Comparison of ENCODE assay signal across 14 cellular contexts in genomic region chr2:40668435-40668834, GRCh38.
DNase-seq lines count a peak whose midpoint lies in the region; TF ChIP-seq lines count a peak whose summit lies in the region.
"Had no signal": no experiment of that assay in that cellular context is flagged by ENCODE, and none has a peak within 500 bp of the region (broad histone marks: within the 10 kb centered on the region; RNA-seq: fewer than 3 reads in every experiment).

No MANE protein-coding gene starts in this region.

- H3K27ac ChIP-seq in A673 (ENCODE audit: low read depth, low read length, poor library complexity, severe bottlenecking) (no peak overlapping the region), HL-60 (replicated peaks) (no peak overlapping the region)

- CTCF ChIA-PET in A673 (lab: Charles Lee): no interaction called here

- H3K36me3 ChIP-seq in A673 (ENCODE audit: insufficient read depth, low read length, poor library complexity, severe bottlenecking): no peaks in the 10 kb centered on the region
- H3K36me3 ChIP-seq: HAP-1 had no signal

- no peaks in the 10 kb centered on the region for H3K9me3 ChIP-seq in A673 (ENCODE audit: low read depth, low read length, poor library complexity, severe bottlenecking)
- H3K9me3 ChIP-seq: HAP-1 had no signal

- no peak for TF ChIP-seq CTCF in A673 (conservative IDR thresholded peaks at IDR 0.05; ENCODE audit: low read depth, low read length)
- TF ChIP-seq CTCF in HL-60 (IDR thresholded peaks at IDR 0.05; ENCODE audit: insufficient read depth, low read length): no peak
- TF ChIP-seq CTCF in nephron progenitor cell (IDR thresholded peaks at IDR 0.05): no peak

- peaks cover 8% of the 10 kb centered on the region for H3K9me3 Mint-ChIP-seq in nephron progenitor cell
- H3K9me3 Mint-ChIP-seq: activated CD4-positive, alpha-beta T cell treated with anti-CD3 and anti-CD28 coated beads, Interleukin-2, amount 10 ng/mL, durations not matched to agents 7 days and 5 days; activated T-cell treated with anti-CD3 and anti-CD28 coated beads, Interleukin-2, amount 50 U/mL, for 72 hours had no signal

- H3K4me1 Mint-ChIP-seq in nephron progenitor cell: peaks cover 14% of the 10 kb centered on the region
- H3K4me1 Mint-ChIP-seq: activated CD4-positive, alpha-beta T cell treated with anti-CD3 and anti-CD28 coated beads, Interleukin-2, amount 10 ng/mL, durations not matched to agents 7 days and 5 days had no signal

- DNase-seq in A673 (ENCODE audit: low spot score) (peak; percentile 32), HL-60 (ENCODE audit: low read depth in 1 of 2, low spot score in 1 of 2) (peak; percentile 27 to 56), amniotic epithelial cell (ENCODE audit: low read depth) (peak; percentile 92), nephron progenitor cell (peak; percentile 4), NCI-H128 (lab: John Stamatoyannopoulos, UW; ENCODE audit: unreplicated experiment) (no peak), NCI-H446 treated with DMSO at 0.1 percent for 48 hours (lab: John Stamatoyannopoulos, UW) (no peak), DMS53 treated with DMSO at 0.1 percent for 48 hours (lab: John Stamatoyannopoulos, UW; ENCODE audit: unreplicated experiment) (no peak)
- no peak for DNase-seq in stimulated activated CD4-positive, alpha-beta T cell treated with anti-CD3 and anti-CD28 coated beads, Interleukin-4, amount 100 ng/mL, for 24 hours
- DNase-seq: activated CD4-positive, alpha-beta T cell treated with anti-CD3 and anti-CD28 coated beads, Interleukin-2, amount 10 ng/mL, durations not matched to agents 7 days and 5 days; activated T-cell treated with anti-CD3 and anti-CD28 coated beads, Interleukin-2, amount 50 U/mL, for 72 hours; hippocampal formation; NCI-H1694 treated with DMSO at 0.1 percent for 48 hours; T-helper 2 cell had no signal

- peaks cover 6% of the 10 kb centered on the region for H3K27me3 Mint-ChIP-seq in nephron progenitor cell (ENCODE audit: low read depth, poor library complexity)
- H3K27me3 Mint-ChIP-seq: activated CD4-positive, alpha-beta T cell treated with anti-CD3 and anti-CD28 coated beads, Interleukin-2, amount 10 ng/mL, durations not matched to agents 7 days and 5 days had no signal

- no peaks in the 10 kb centered on the region for H3K36me3 Mint-ChIP-seq in nephron progenitor cell (ENCODE audit: low read depth)

- no peak overlapping the region for H3K27ac Mint-ChIP-seq in nephron progenitor cell
- H3K27ac Mint-ChIP-seq: activated CD4-positive, alpha-beta T cell treated with anti-CD3 and anti-CD28 coated beads, Interleukin-2, amount 10 ng/mL, durations not matched to agents 7 days and 5 days; activated T-cell treated with anti-CD3 and anti-CD28 coated beads, Interleukin-2, amount 50 U/mL, for 72 hours had no signal

- POLR2A ChIA-PET in A673 (lab: Charles Lee; ENCODE audit: low non-redundant PET): no interaction called here

- H3K27me3 ChIP-seq in A673 (replicated peaks; ENCODE audit: insufficient read depth, low read depth, low read length, poor library complexity): no peaks in the 10 kb centered on the region
- no peaks in the 10 kb centered on the region for H3K27me3 ChIP-seq in HL-60 (ENCODE audit: insufficient read depth, poor library complexity, severe bottlenecking)

- no peak overlapping the region for H3K4me3 ChIP-seq in A673 (ENCODE audit: low read depth, low read length, poor library complexity, severe bottlenecking)
- H3K4me3 ChIP-seq in HL-60 (replicated peaks; ENCODE audit: insufficient read depth, low read length): no peak overlapping the region
- H3K4me3 ChIP-seq: HAP-1 had no signal

- intact Hi-C loops in A673 (cut with micrococcal nuclease; ENCODE audit: unreplicated experiment): no loop called here

- no TSS peak for BruUV-seq in A673 (replicated peaks; lab: Mats Ljungman, UMichigan)

- no peak overlapping the region for H3K4me3 Mint-ChIP-seq in nephron progenitor cell
- H3K4me3 Mint-ChIP-seq: activated CD4-positive, alpha-beta T cell treated with anti-CD3 and anti-CD28 coated beads, Interleukin-2, amount 10 ng/mL, durations not matched to agents 7 days and 5 days; activated T-cell treated with anti-CD3 and anti-CD28 coated beads, Interleukin-2, amount 50 U/mL, for 72 hours had no signal

- H3K4me1 ChIP-seq in A673 (ENCODE audit: insufficient read depth, low read length, poor library complexity, severe bottlenecking): no peaks in the 10 kb centered on the region
- H3K4me1 ChIP-seq: HAP-1 had no signal

Comparison
In these comparisons a context has a peak if more than half of its experiments do, and no peak if none do; other contexts are left out.
1. DNase-seq: peak in A673 (single experiment), HL-60 (2 of 2), amniotic epithelial cell (single experiment) and nephron progenitor cell (single experiment); none in stimulated activated CD4-positive, alpha-beta T cell treated with anti-CD3 and anti-CD28 coated beads, Interleukin-4, amount 100 ng/mL, for 24 hours (single experiment), NCI-H128 (single experiment), NCI-H446 treated with DMSO at 0.1 percent for 48 hours (single experiment) and DMS53 treated with DMSO at 0.1 percent for 48 hours (single experiment).